10 cellular contexts compared by ENCODE assay signal in genomic region chr5:997001-997474, GRCh38. TPM values are rescaled to one million over a fixed set of nuclear protein-coding genes. Genes with fewer than 3 reads are reported as not detected.
A peak's percentile ranks its signal among the peaks of the same experiment; 100 is the strongest.
DNase-seq lines count a peak whose midpoint lies in the region; ATAC-seq and TF ChIP-seq lines count a peak whose summit lies in the region.
"Had no signal": no experiment of that assay in that cellular context is flagged by ENCODE, and none has a peak within 500 bp of the region (broad histone marks: within the 10 kb centered on the region; RNA-seq: fewer than 3 reads in every experiment).

No MANE protein-coding gene starts in this region.

- ATAC-seq in HG02852 (IDR thresholded peaks at IDR 0.05; ENCODE audit: unreplicated experiment), result no peak

- peaks cover 4% of the 10 kb centered on the region for H3K27me3 Mint-ChIP-seq in activated T-helper 1 cell treated with anti-CD3 and anti-CD28 coated beads, Interleukin-12 subunit alpha, Interleukin-12 subunit beta, Interleukin-2, Interleukin-4 antibody, amounts not matched to agents 30 ng/mL and 10 ng/mL and 1 ng/mL, durations not matched to agents 14 hours and 24 hours and 36 hours (ENCODE audit: insufficient read depth)

- H3K4me3 ChIP-seq in liver (ENCODE audit: low read depth in 1 of 3, low read length in 3 of 3), result no peak overlapping the region
- no peak overlapping the region for H3K4me3 ChIP-seq in SJCRH30

- DNase-seq in CD1c-positive myeloid dendritic cell (ENCODE audit: extremely low spot score), result peak; percentile 16
- DNase-seq in activated T-helper 1 cell treated with anti-CD3 and anti-CD28 coated beads, Interleukin-12 subunit alpha, Interleukin-12 subunit beta, Interleukin-2, Interleukin-4 antibody, amounts not matched to agents 30 ng/mL and 10 ng/mL and 1 ng/mL, durations not matched to agents 14 hours and 24 hours and 36 hours (ENCODE audit: low spot score), result peak; percentile 40
- DNase-seq in SJCRH30, result no peak
- DNase-seq in SW 1271 (lab: John Stamatoyannopoulos, UW), result no peak
- no peak for DNase-seq in cortex of kidney (lab: John Stamatoyannopoulos, UW)
- DNase-seq: NCI-H2107 had no signal

- no peak overlapping the region for H3K9ac ChIP-seq in liver (ENCODE audit: low read depth in 1 of 2, low read length in 2 of 2)

- no peaks in the 10 kb centered on the region for H3K9me3 Mint-ChIP-seq in activated T-helper 1 cell treated with anti-CD3 and anti-CD28 coated beads, Interleukin-12 subunit alpha, Interleukin-12 subunit beta, Interleukin-2, Interleukin-4 antibody, amounts not matched to agents 30 ng/mL and 10 ng/mL and 1 ng/mL, durations not matched to agents 14 hours and 24 hours and 36 hours
- H3K9me3 Mint-ChIP-seq: activated naive CD4-positive, alpha-beta T cell treated with anti-CD3 and anti-CD28 coated beads, Interleukin-2, amount 50 U/mL, for 24 hours had no signal

- TF ChIP-seq RAD21 in liver (IDR thresholded peaks at IDR 0.05), result no peak

- H3K27ac ChIP-seq in KOPT-K1 (ENCODE audit: low read depth, low read length, poor library complexity, severe bottlenecking) (peak overlapping the region; percentile 88), liver (ENCODE audit: low read depth in 1 of 2, low read length in 2 of 2) (peak overlapping the region in 1 of 2 donors; percentile 29), SJCRH30 (no peak overlapping the region)

- peaks cover 17% of the 10 kb centered on the region for H3K4me1 Mint-ChIP-seq in activated T-helper 1 cell treated with anti-CD3 and anti-CD28 coated beads, Interleukin-12 subunit alpha, Interleukin-12 subunit beta, Interleukin-2, Interleukin-4 antibody, amounts not matched to agents 30 ng/mL and 10 ng/mL and 1 ng/mL, durations not matched to agents 14 hours and 24 hours and 36 hours (ENCODE audit: low read depth)

- peak overlapping the region; percentile 76 for H3K4me3 Mint-ChIP-seq in activated T-helper 1 cell treated with anti-CD3 and anti-CD28 coated beads, Interleukin-12 subunit alpha, Interleukin-12 subunit beta, Interleukin-2, Interleukin-4 antibody, amounts not matched to agents 30 ng/mL and 10 ng/mL and 1 ng/mL, durations not matched to agents 14 hours and 24 hours and 36 hours
- H3K4me3 Mint-ChIP-seq: activated naive CD4-positive, alpha-beta T cell treated with anti-CD3 and anti-CD28 coated beads, Interleukin-2, amount 50 U/mL, for 24 hours had no signal

- H3K36me3 Mint-ChIP-seq in activated T-helper 1 cell treated with anti-CD3 and anti-CD28 coated beads, Interleukin-12 subunit alpha, Interleukin-12 subunit beta, Interleukin-2, Interleukin-4 antibody, amounts not matched to agents 30 ng/mL and 10 ng/mL and 1 ng/mL, durations not matched to agents 14 hours and 24 hours and 36 hours (ENCODE audit: low read depth), result no peaks in the 10 kb centered on the region
- H3K36me3 Mint-ChIP-seq: activated naive CD4-positive, alpha-beta T cell treated with anti-CD3 and anti-CD28 coated beads, Interleukin-2, amount 50 U/mL, for 24 hours had no signal

- no peak for TF ChIP-seq CTCF in liver (IDR thresholded peaks at IDR 0.05; ENCODE audit: low read depth, low read length, missing input control)

- H3K9me3 ChIP-seq in KOPT-K1 (ENCODE audit: insufficient read depth, low read length, poor library complexity, severe bottlenecking) (no peaks in the 10 kb centered on the region), liver (ENCODE audit: control insufficient read depth in 4 of 4, low read length in 3 of 4) (no peaks in the 10 kb centered on the region), SJCRH30 (replicated peaks) (no peaks in the 10 kb centered on the region)

- intact Hi-C loops in activated T-helper 1 cell treated with anti-CD3 and anti-CD28 coated beads, Interleukin-12 subunit alpha, Interleukin-12 subunit beta, Interleukin-2, Interleukin-4 antibody, amounts not matched to agents 30 ng/mL and 10 ng/mL and 1 ng/mL, durations not matched to agents 14 hours and 24 hours and 36 hours (cut with micrococcal nuclease), result no loop called here

- H3K36me3 ChIP-seq in KOPT-K1 (ENCODE audit: insufficient read depth, low read length), result peaks cover 4% of the 10 kb centered on the region; the same call in 1 of the 2 replicates
- H3K36me3 ChIP-seq in liver (ENCODE audit: control insufficient read depth in 4 of 4, insufficient read depth in 3 of 4, low read depth in 1 of 4, low read length in 3 of 4), result no peaks in the 10 kb centered on the region
- H3K36me3 ChIP-seq in SJCRH30, result no peaks in the 10 kb centered on the region

- H3K27ac Mint-ChIP-seq in activated T-helper 1 cell treated with anti-CD3 and anti-CD28 coated beads, Interleukin-12 subunit alpha, Interleukin-12 subunit beta, Interleukin-2, Interleukin-4 antibody, amounts not matched to agents 30 ng/mL and 10 ng/mL and 1 ng/mL, durations not matched to agents 14 hours and 24 hours and 36 hours, result peak overlapping the region; percentile 65
- H3K27ac Mint-ChIP-seq: activated naive CD4-positive, alpha-beta T cell treated with anti-CD3 and anti-CD28 coated beads, Interleukin-2, amount 50 U/mL, for 24 hours had no signal

- H3K4me1 ChIP-seq in liver (ENCODE audit: control insufficient read depth in 4 of 4, insufficient read depth in 4 of 4, low read length in 3 of 4) (peaks cover 0 to 3% (median 0%) of the 10 kb centered on the region in 4 donors), SJCRH30 (0 out of 2 replicates have a peak, but pooled peaks cover 8% of the 10 kb centered on the region)

- 29% methylated on average over 4 of the region's 4 CpGs for WGBS in liver

- no peaks in the 10 kb centered on the region for H3K27me3 ChIP-seq in liver (ENCODE audit: control insufficient read depth in 4 of 4, insufficient read depth in 4 of 4, low read length in 3 of 4)
- H3K27me3 ChIP-seq in SJCRH30, result no peaks in the 10 kb centered on the region

TF ChIP-seq in liver, 16 proteins besides CTCF, POLR2A, EP300 and RAD21:
- peak; percentile 42 for TF ChIP-seq NR2F2 (IDR thresholded peaks at IDR 0.05)
- TF ChIP-seq SP1 (IDR thresholded peaks at IDR 0.05), result no peak
- TF ChIP-seq MAX (IDR thresholded peaks at IDR 0.05), result no peak
- no peak for TF ChIP-seq ZBTB33 (IDR thresholded peaks at IDR 0.05)

RNA-seq across cellular contexts. Expression of gene NKD2, which starts 11.6 kb away (rescaled TPM):
- total RNA-seq in activated T-helper 1 cell treated with anti-CD3 and anti-CD28 coated beads, Interleukin-12 subunit alpha, Interleukin-12 subunit beta, Interleukin-2, Interleukin-4 antibody, amounts not matched to agents 30 ng/mL and 10 ng/mL and 1 ng/mL, durations not matched to agents 14 hours and 24 hours and 36 hours, result 2.9 and 3.2 TPM in 2 replicates
- total RNA-seq in liver, result 1 to 10 TPM in 1 of 2 donors, under 1 TPM in 1; 0.09 to 1.3 TPM
- polyA plus RNA-seq in liver, result under 1 TPM; 0.28 to 0.57 TPM
- total RNA-seq in SJCRH30 (2014; rRNA removed; shearing (Covaris generic)), result not detected in 2 replicates

Comparison
In these comparisons a context has a peak if more than half of its experiments do, and no peak if none do; other contexts are left out.
1. DNase-seq: peak in CD1c-positive myeloid dendritic cell (single experiment) and activated T-helper 1 cell treated with anti-CD3 and anti-CD28 coated beads, Interleukin-12 subunit alpha, Interleukin-12 subunit beta, Interleukin-2, Interleukin-4 antibody, amounts not matched to agents 30 ng/mL and 10 ng/mL and 1 ng/mL, durations not matched to agents 14 hours and 24 hours and 36 hours (single experiment); none in SJCRH30 (0 of 2), SW 1271 (0 of 2) and cortex of kidney (single experiment).